In genomic region chr14:98935921-98936320, GRCh38 we compare ENCODE assay signal across 30 cellular contexts.
"Had no signal": no experiment of that assay in that cellular context is flagged by ENCODE, and none has a peak within 500 bp of the region (broad histone marks: within the 10 kb centered on the region; RNA-seq: fewer than 3 reads in every experiment).

No MANE protein-coding gene starts in this region.

- ATAC-seq: activated CD4-positive, CD25-positive, alpha-beta regulatory T cell treated with anti-CD3 and anti-CD28 coated beads, Interleukin-2, amount 50 U/mL, for 24 hours; activated CD8-positive, alpha-beta T cell treated with anti-CD3 and anti-CD28 coated beads for 36 hours; activated T-cell treated with anti-CD3 and anti-CD28 coated beads, Interleukin-2, amount 50 U/mL, for 4 hours; activated T-helper 17 cell treated with anti-CD3 and anti-CD28 coated beads, Interleukin-2, amount 50 U/mL, for 72 hours; Panc1; SK-N-SH treated with all-trans-retinoic acid at 6 μM for 48 hours had no signal

- H3K27ac ChIP-seq: adrenal gland, KMS-11, SJCRH30 had no signal

- DNase-seq: activated CD4-positive, alpha-beta T cell treated with anti-CD3 and anti-CD28 coated beads for 4 hours; activated CD8-positive, alpha-beta T cell treated with anti-CD3 and anti-CD28 coated beads for 36 hours; activated naive CD4-positive, alpha-beta T cell treated with anti-CD3 and anti-CD28 coated beads, Interleukin-2, amount 50 U/mL, for 16 hours; activated naive CD8-positive, alpha-beta T cell treated with anti-CD3 and anti-CD28 coated beads, Interleukin-2, amount 10 ng/mL, durations not matched to agents 7 days and 5 days; activated T-cell treated with anti-CD3 and anti-CD28 coated beads, Interleukin-2, amount 50 U/mL, for 4 hours; anterior cingulate cortex; central memory CD4-positive, alpha-beta T cell; MG63; MV-4-11; NCI-H1092 treated with DMSO at 0.1 percent for 48 hours; NCI-H1417 treated with DMSO at 0.1 percent for 48 hours; NCI-H1694; NCI-H2029; NCI-H2107; NCI-H345; NCI-H510A; NCI-H69; NK-92 treated with Interleukin-12 subunit alpha and Interleukin-12 subunit beta, amount 100 ng/mL, for 24 hours; OCI-M1; Right ventricle myocardium superior; RPMI8226; SJCRH30; SW 1271 had no signal

- H3K27ac Mint-ChIP-seq: activated naive CD8-positive, alpha-beta T cell treated with anti-CD3 and anti-CD28 coated beads, Interleukin-2, amount 10 ng/mL, durations not matched to agents 7 days and 5 days; T-helper 1 cell treated with Interleukin-12 subunit alpha and Interleukin-12 subunit beta and Interleukin-4 antibody, amounts not matched to agents 30 μg/mL and 1 μg/mL, for 36 hours had no signal

- H3K27me3 Mint-ChIP-seq: activated CD8-positive, alpha-beta T cell treated with anti-CD3 and anti-CD28 coated beads for 36 hours; activated naive CD8-positive, alpha-beta T cell treated with anti-CD3 and anti-CD28 coated beads, Interleukin-2, amount 10 ng/mL, durations not matched to agents 7 days and 5 days; activated T-helper 17 cell treated with anti-CD3 and anti-CD28 coated beads, Interleukin-2, amount 50 U/mL, for 72 hours had no signal

- H3K36me3 ChIP-seq: adrenal gland, MG63, SJCRH30 had no signal

- H3K9me3 ChIP-seq: adrenal gland, MG63, SJCRH30 had no signal

- H3K27me3 ChIP-seq: adrenal gland, MG63, SJCRH30 had no signal

- H3K4me3 ChIP-seq: adrenal gland, MG63, SJCRH30 had no signal

- H3K4me3 Mint-ChIP-seq: activated CD8-positive, alpha-beta T cell treated with anti-CD3 and anti-CD28 coated beads for 36 hours; activated naive CD8-positive, alpha-beta T cell treated with anti-CD3 and anti-CD28 coated beads, Interleukin-2, amount 10 ng/mL, durations not matched to agents 7 days and 5 days; activated T-cell treated with anti-CD3 and anti-CD28 coated beads, Interleukin-2, amount 50 U/mL, for 4 hours; T-helper 1 cell treated with Interleukin-12 subunit alpha and Interleukin-12 subunit beta and Interleukin-4 antibody, amounts not matched to agents 30 μg/mL and 1 μg/mL, for 36 hours had no signal

- H3K4me1 ChIP-seq: adrenal gland, SJCRH30 had no signal
